In genomic region chr9:95010431-95010838, GRCh38 we compare ENCODE assay signal across 18 cellular contexts.
DNase-seq lines count a peak whose midpoint lies in the region; TF ChIP-seq lines count a peak whose summit lies in the region.
"Had no signal": no experiment of that assay in that cellular context is flagged by ENCODE, and none has a peak within 500 bp of the region (broad histone marks: within the 10 kb centered on the region; RNA-seq: fewer than 3 reads in every experiment).

No MANE protein-coding gene starts in this region.

- H3K4me3 ChIP-seq in stomach (peak overlapping the region in 1 of 4 donors; percentile 0), A673 (ENCODE audit: low read depth, low read length, poor library complexity, severe bottlenecking) (no peak overlapping the region)
- H3K4me3 ChIP-seq: GM23338, MG63, SK-N-MC had no signal

- peak; percentile 22 for DNase-seq in NCI-H1048 (lab: John Stamatoyannopoulos, UW)
- peak; percentile 18 for DNase-seq in kidney glomerular epithelial cell (lab: John Stamatoyannopoulos, UW)
- no peak for DNase-seq in stomach
- no peak for DNase-seq in germinal center (ENCODE audit: low spot score)
- no peak for DNase-seq in A673 (ENCODE audit: low spot score)
- DNase-seq in NCI-H1436 (lab: John Stamatoyannopoulos, UW) = no peak
- no peak for DNase-seq in NCI-H187 treated with DMSO at 0.1 percent for 48 hours (lab: John Stamatoyannopoulos, UW)
- DNase-seq: activated CD4-positive, alpha-beta T cell treated with anti-CD3 and anti-CD28 coated beads for 1 hour; activated T-cell treated with anti-CD3 and anti-CD28 coated beads, Interleukin-2, amount 50 U/mL, for 48 hours; COR-L47; MG63; NCI-H524; nephron progenitor cell; stimulated activated CD4-positive, alpha-beta T cell treated with anti-CD3 and anti-CD28 coated beads, Interleukin-2, amount 100 ng/mL, for 24 hours; stimulated activated naive B cell treated with anti-CD40 and anti-IgM and Interleukin-4, amounts not matched to agents 10 μg/mL and 1 μg/mL and 100 μg/mL, for 72 hours had no signal

- no peak for TF ChIP-seq EP300 in stomach (IDR thresholded peaks at IDR 0.05)

- H3K4me1 ChIP-seq in stomach (peaks cover 9 to 72% (median 44%) of the 10 kb centered on the region in 4 donors), A673 (ENCODE audit: insufficient read depth, low read length, poor library complexity, severe bottlenecking) (peaks cover 9% of the 10 kb centered on the region)

- no peak for TF ChIP-seq POLR2A in stomach (IDR thresholded peaks at IDR 0.05)

- WGBS in stomach, 5 donors = 64 to 84% (median 70%) methylated on average over 5 of the region's 5 CpGs

- H3K9me3 ChIP-seq in stomach (no peaks in the 10 kb centered on the region), A673 (ENCODE audit: low read depth, low read length, poor library complexity, severe bottlenecking) (no peaks in the 10 kb centered on the region)
- H3K9me3 ChIP-seq: MG63 had no signal

- peak overlapping the region; percentile 73 for H3K27ac ChIP-seq in angular gyrus (ENCODE audit: low read depth, low read length)
- H3K27ac ChIP-seq in stomach = peak overlapping the region in 4 of 5 donors; percentile 55 to 99 (median 99)
- H3K27ac ChIP-seq in A673 (ENCODE audit: low read depth, low read length, poor library complexity, severe bottlenecking) = no peak overlapping the region
- H3K27ac ChIP-seq: SK-N-MC had no signal

- CTCF ChIA-PET in A673 (lab: Charles Lee) = no interaction called here

- intact Hi-C loops in stomach (cut with DNase I; ENCODE audit: low total_unique reads) (no loop called here), A673 (cut with micrococcal nuclease; ENCODE audit: unreplicated experiment) (no loop called here)

- POLR2A ChIA-PET in A673 (lab: Charles Lee; ENCODE audit: low non-redundant PET) = no interaction called here

- BruUV-seq in A673 (replicated peaks; lab: Mats Ljungman, UMichigan) = no TSS peak

- no peaks in the 10 kb centered on the region for H3K27me3 ChIP-seq in stomach
- H3K27me3 ChIP-seq in A673 (replicated peaks; ENCODE audit: insufficient read depth, low read depth, low read length, poor library complexity) = no peaks in the 10 kb centered on the region
- H3K27me3 ChIP-seq: MG63 had no signal

- peaks cover 5 to 29% (median 15%) of the 10 kb centered on the region in 4 donors for H3K36me3 ChIP-seq in stomach
- H3K36me3 ChIP-seq in A673 (ENCODE audit: insufficient read depth, low read length, poor library complexity, severe bottlenecking) = peaks cover 3% of the 10 kb centered on the region

- TF ChIP-seq CTCF in stomach (IDR thresholded peaks at IDR 0.05) (no peak), A673 (conservative IDR thresholded peaks at IDR 0.05; ENCODE audit: low read depth, low read length) (no peak)

Comparison
In these comparisons a context has a peak if more than half of its experiments do, and no peak if none do; other contexts are left out.
1. DNase-seq: peak in NCI-H1048 (single experiment) and kidney glomerular epithelial cell (single experiment); none in stomach (single experiment), germinal center (single experiment), A673 (single experiment), NCI-H1436 (single experiment) and NCI-H187 treated with DMSO at 0.1 percent for 48 hours (single experiment).